In genomic region chr10:1185911-1186692, GRCh38 we compare ENCODE assay signal across 14 cellular contexts.
DNase-seq lines count a peak whose midpoint lies in the region; ATAC-seq and TF ChIP-seq lines count a peak whose summit lies in the region.
"Had no signal": no experiment of that assay in that cellular context is flagged by ENCODE, and none has a peak within 500 bp of the region (broad histone marks: within the 10 kb centered on the region; RNA-seq: fewer than 3 reads in every experiment).

No MANE protein-coding gene starts in this region.

- POLR2A ChIA-PET in IMR-90 (lab: Charles Lee; ENCODE audit: unreplicated experiment) = no interaction called here

- dilution Hi-C loops in IMR-90 (cut with HindIII; ENCODE audit: low sequenced_read_pairs, unreplicated experiment) = no loop called here

- ATAC-seq in IMR-90 (ENCODE audit: low read depth) (no peak), lower lobe of right lung (no peak), HG03097 (IDR thresholded peaks at IDR 0.05; ENCODE audit: low FRiP score, unreplicated experiment) (no peak)

- H3K4me1 ChIP-seq in IMR-90 (ENCODE audit: control insufficient read depth, insufficient read depth, low read length) (no peaks in the 10 kb centered on the region), lower lobe of right lung (no peaks in the 10 kb centered on the region), uterus (no peaks in the 10 kb centered on the region)
- H3K4me1 ChIP-seq: BE2C had no signal

- H2AK5ac ChIP-seq in IMR-90 (ENCODE audit: low read depth, low read length) = no peak overlapping the region

- in situ Hi-C loops in IMR-90 (cut with MboI; ENCODE audit: low sequenced_read_pairs) = no loop called here

- H3K36me3 ChIP-seq in IMR-90 (ENCODE audit: control insufficient read depth, insufficient read depth, low read length) = no peaks in the 10 kb centered on the region
- no peaks in the 10 kb centered on the region for H3K36me3 ChIP-seq in lower lobe of right lung
- no peaks in the 10 kb centered on the region for H3K36me3 ChIP-seq in uterus
- H3K36me3 ChIP-seq: BE2C had no signal

- H3K18ac ChIP-seq in IMR-90 (ENCODE audit: low read depth, low read length) = no peak overlapping the region

- no peaks in the 10 kb centered on the region for H4K20me1 ChIP-seq in IMR-90 (ENCODE audit: insufficient read depth, low read length)

- CTCF ChIA-PET in IMR-90 (lab: Yijun Ruan, JAX) = no interaction called here

- no peak overlapping the region for H2BK5ac ChIP-seq in IMR-90 (ENCODE audit: low read depth, low read length, poor library complexity, severe bottlenecking)

- H3K4me3 ChIP-seq in IMR-90 (ENCODE audit: insufficient read depth, low read depth, low read length) (no peak overlapping the region), lower lobe of right lung (no peak overlapping the region), uterus (no peak overlapping the region)

- no peak overlapping the region for H2BK120ac ChIP-seq in IMR-90 (ENCODE audit: low read depth, low read length)

- H3K9ac ChIP-seq in IMR-90 (ENCODE audit: low read depth, low read length) = no peak overlapping the region

- peak overlapping the region; percentile 79 for H2AK9ac ChIP-seq in IMR-90 (replicated peaks; ENCODE audit: low read depth, low read length, poor library complexity)

- no peak overlapping the region for H2AFZ ChIP-seq in IMR-90 (replicated peaks; ENCODE audit: low read length, poor library complexity)

- no peaks in the 10 kb centered on the region for H3K79me1 ChIP-seq in IMR-90 (ENCODE audit: low read depth in 1 of 2, low read length in 2 of 2)

- TF ChIP-seq CTCF in IMR-90 (conservative IDR thresholded peaks at IDR 0.05; ENCODE audit: low read depth, low read length) (no peak), lower lobe of right lung (IDR thresholded peaks at IDR 0.05) (no peak), uterus (IDR thresholded peaks at IDR 0.05) (no peak)

- no peak overlapping the region for H4K8ac ChIP-seq in IMR-90 (ENCODE audit: low read depth in 2 of 2, low read length in 2 of 2)

- no peak overlapping the region for H3K14ac ChIP-seq in IMR-90 (replicated peaks; ENCODE audit: low read depth, low read length)

- no peak overlapping the region for H3K4ac ChIP-seq in IMR-90 (ENCODE audit: low read depth, low read length)

- H3K27me3 ChIP-seq in IMR-90 (ENCODE audit: control insufficient read depth, insufficient read depth, low read length) (no peaks in the 10 kb centered on the region), lower lobe of right lung (ENCODE audit: low read depth) (peaks cover 4% of the 10 kb centered on the region), uterus (no peaks in the 10 kb centered on the region)
- H3K27me3 ChIP-seq: BE2C had no signal

- no peaks in the 10 kb centered on the region; the same call in 1 of the 2 replicates for H3K9me3 ChIP-seq in IMR-90 (ENCODE audit: control insufficient read depth, insufficient read depth, low read length)
- H3K9me3 ChIP-seq in lower lobe of right lung = no peaks in the 10 kb centered on the region
- no peaks in the 10 kb centered on the region for H3K9me3 ChIP-seq in uterus
- H3K9me3 ChIP-seq: BE2C had no signal

- no peak overlapping the region for H2BK15ac ChIP-seq in IMR-90 (ENCODE audit: low read depth, low read length)

- no peak overlapping the region for H3K56ac ChIP-seq in IMR-90 (ENCODE audit: extremely low read depth, insufficient read depth, low read length)

- no peak overlapping the region for H3K27ac ChIP-seq in IMR-90 (ENCODE audit: insufficient read depth, low read length)
- peak overlapping the region; percentile 98 for H3K27ac ChIP-seq in caudate nucleus (ENCODE audit: low read depth, low read length)
- H3K27ac ChIP-seq in lower lobe of right lung = no peak overlapping the region
- H3K27ac ChIP-seq in temporal lobe (ENCODE audit: low read depth, low read length) = peak overlapping the region; percentile 99
- H3K27ac ChIP-seq in uterus = no peak overlapping the region

- H3K9me1 ChIP-seq in IMR-90 (ENCODE audit: insufficient read depth, low read length) = no peaks in the 10 kb centered on the region

- H3K23ac ChIP-seq in IMR-90 (ENCODE audit: low read depth, low read length) = no peak overlapping the region

- DNase-seq in IMR-90 (no peak), caudate nucleus (lab: John Stamatoyannopoulos, UW) (peak in 1 of 61 donors; percentile 59), lower lobe of right lung (peak; percentile 32), cerebellar cortex (ENCODE audit: low spot score) (no peak), uterus (no peak)
- DNase-seq: BE2C, DMS 273 treated with DMSO at 0.1 percent for 48 hours, GOT3, Kasumi-1, NCI-H1417, NCI-H1930, NCI-H510A treated with DMSO at 0.1 percent for 48 hours had no signal

- intact Hi-C loops in IMR-90 (cut with micrococcal nuclease) (no loop called here), lower lobe of right lung (cut with DNase I) (no loop called here), uterus (cut with DNase I; ENCODE audit: low total_unique reads) (no loop called here)

- no peak overlapping the region for H3K4me2 ChIP-seq in IMR-90 (ENCODE audit: low read depth, low read length)

- no peak overlapping the region for H4K91ac ChIP-seq in IMR-90 (ENCODE audit: insufficient read depth, low read depth, low read length)

- TF ChIP-seq RAD21 in IMR-90 (IDR thresholded peaks at IDR 0.05; ENCODE audit: low read length) = no peak

- WGBS in IMR-90 (ENCODE audit: extremely low coverage in 2 of 2, insufficient read length in 1 of 2), 2 experiments = 83% methylated on average over 15 of the region's 24 CpGs; no CpG with 5 or more reads in 1 of the 2 experiments

- H2BK20ac ChIP-seq in IMR-90 (ENCODE audit: low read depth, low read length) = no peak overlapping the region

- H4K5ac ChIP-seq in IMR-90 (ENCODE audit: low read depth, low read length) = no peak overlapping the region

- no peak for TF ChIP-seq POLR2A in IMR-90 (IDR thresholded peaks at IDR 0.05; ENCODE audit: low read depth, low read length)
- no peak for TF ChIP-seq POLR2A in uterus (IDR thresholded peaks at IDR 0.05)

- no TSS peak for BruUV-seq in IMR-90 (replicated peaks; lab: Mats Ljungman, UMichigan)

TF ChIP-seq in IMR-90, 13 proteins besides CTCF, POLR2A, EP300 and RAD21:
- TF ChIP-seq MAFK (IDR thresholded peaks at IDR 0.05; ENCODE audit: low read depth, low read length) = no peak
- no peak for TF ChIP-seq BHLHE40 (IDR thresholded peaks at IDR 0.05; ENCODE audit: low read depth, low read length)
- no peak for TF ChIP-seq SMC3 (IDR thresholded peaks at IDR 0.05; ENCODE audit: low read depth, low read length)
- no peak for TF ChIP-seq RFX5 (IDR thresholded peaks at IDR 0.05; ENCODE audit: low read depth, low read length)
- TF ChIP-seq MAZ (IDR thresholded peaks at IDR 0.05; ENCODE audit: borderline replicate concordance, low read depth, low read length) = no peak
- no peak for TF ChIP-seq CHD1 (IDR thresholded peaks at IDR 0.05; ENCODE audit: low read depth, low read length)
- TF ChIP-seq CEBPB (IDR thresholded peaks at IDR 0.05; ENCODE audit: low read depth, low read length) = no peak
- no peak for TF ChIP-seq FOS (IDR thresholded peaks at IDR 0.05; ENCODE audit: low read depth, low read length)
- no peak for TF ChIP-seq MXI1 (IDR thresholded peaks at IDR 0.05; ENCODE audit: borderline replicate concordance, low read depth, low read length)
- no peak for TF ChIP-seq NFE2L2 (IDR thresholded peaks at IDR 0.05; ENCODE audit: low read depth, low read length)
- no peak for TF ChIP-seq RCOR1 (IDR thresholded peaks at IDR 0.05; ENCODE audit: insufficient replicate concordance, low read length)
- TF ChIP-seq USF2 (IDR thresholded peaks at IDR 0.05; ENCODE audit: low read depth, low read length) = no peak
- TF ChIP-seq, protein P1, sequence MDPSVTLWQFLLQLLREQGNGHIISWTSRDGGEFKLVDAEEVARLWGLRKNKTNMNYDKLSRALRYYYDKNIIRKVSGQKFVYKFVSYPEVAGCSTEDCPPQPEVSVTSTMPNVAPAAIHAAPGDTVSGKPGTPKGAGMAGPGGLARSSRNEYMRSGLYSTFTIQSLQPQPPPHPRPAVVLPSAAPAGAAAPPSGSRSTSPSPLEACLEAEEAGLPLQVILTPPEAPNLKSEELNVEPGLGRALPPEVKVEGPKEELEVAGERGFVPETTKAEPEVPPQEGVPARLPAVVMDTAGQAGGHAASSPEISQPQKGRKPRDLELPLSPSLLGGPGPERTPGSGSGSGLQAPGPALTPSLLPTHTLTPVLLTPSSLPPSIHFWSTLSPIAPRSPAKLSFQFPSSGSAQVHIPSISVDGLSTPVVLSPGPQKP (IDR thresholded peaks at IDR 0.05; ENCODE audit: borderline replicate concordance, low read depth, low read length) = no peak

Comparison
In these comparisons a context has a peak if more than half of its experiments do, and no peak if none do; other contexts are left out.
1. H3K27ac ChIP-seq: peak in caudate nucleus (single experiment) and temporal lobe (single experiment); none in IMR-90 (single experiment), lower lobe of right lung (single experiment) and uterus (0 of 2).